In genomic region chr2:171185165-171185818, GRCh38 we compare ENCODE assay signal across 1 cellular context.
TF ChIP-seq lines count a peak whose summit lies in the region.

No MANE protein-coding gene starts in this region.

TF ChIP-seq in K562, 482 proteins besides CTCF, POLR2A, EP300 and RAD21:
- TF ChIP-seq ZNF316 (IDR thresholded peaks at IDR 0.05) (peak; percentile 52; the same call in 1 of the 2 replicates), FOXA1 (IDR thresholded peaks at IDR 0.05; ENCODE audit: borderline replicate concordance) (no peak), BRD9 (IDR thresholded peaks at IDR 0.05; ENCODE audit: low read depth, partially characterized antibody) (no peak), SREBF1 (IDR thresholded peaks at IDR 0.05; ENCODE audit: borderline replicate concordance, low read depth, low read length) (no peak), POLR2H (tag; IDR thresholded peaks at IDR 0.05; ENCODE audit: low read depth) (no peak), ZKSCAN1 (IDR thresholded peaks at IDR 0.05; ENCODE audit: low read depth, low read length) (no peak), IRF2 (CRISPR knock-in tag; IDR thresholded peaks at IDR 0.05) (no peak), SMARCB1 (IDR thresholded peaks at IDR 0.05; ENCODE audit: insufficient read length, low read depth) (no peak), GATAD2A (IDR thresholded peaks at IDR 0.05) (no peak), THAP7 (CRISPR knock-in tag; IDR thresholded peaks at IDR 0.05) (no peak), SRF (CRISPR knock-in tag; IDR thresholded peaks at IDR 0.05) (no peak), C11orf30 (IDR thresholded peaks at IDR 0.05; ENCODE audit: low read depth) (peak; percentile 26; the same call in 1 of the 2 replicates), HINFP (tag; conservative IDR thresholded peaks at IDR 0.05; ENCODE audit: low read depth) (no peak), MAFK (IDR thresholded peaks at IDR 0.05; ENCODE audit: low read length) (no peak), ZBTB17 (CRISPR knock-in tag; IDR thresholded peaks at IDR 0.05) (peak; percentile 44; the same call in 1 of the 2 replicates), MYBL2 (IDR thresholded peaks at IDR 0.05; ENCODE audit: low read depth) (0 out of 2 replicates have a peak, but pooled peaks have one; percentile 9), MYBL2 (CRISPR knock-in tag; IDR thresholded peaks at IDR 0.05; ENCODE audit: borderline replicate concordance) (no peak), ARID1B (IDR thresholded peaks at IDR 0.05) (no peak)
